In genomic region chr20:34337982-34338756, GRCh38 we compare ENCODE assay signal across 20 cellular contexts. TPM values are rescaled to one million over a fixed set of nuclear protein-coding genes. Genes with fewer than 3 reads are reported as not detected.
DNase-seq lines count a peak whose midpoint lies in the region; ATAC-seq and TF ChIP-seq lines count a peak whose summit lies in the region.
"Had no signal": no experiment of that assay in that cellular context is flagged by ENCODE, and none has a peak within 500 bp of the region (broad histone marks: within the 10 kb centered on the region; RNA-seq: fewer than 3 reads in every experiment).

No MANE protein-coding gene starts in this region.

- peak overlapping the region; percentile 43 to 91 (median 82); a peak in 21 of 22 replicates for H3K27ac ChIP-seq in BLaER1 treated with 17β-estradiol and CSF1 and Interleukin-3, amounts not matched to agents 10 nM and 100 nM
- no peak overlapping the region for H3K27ac ChIP-seq in OCI-LY3 (ENCODE audit: low read length)
- no peak overlapping the region for H3K27ac ChIP-seq in caudate nucleus (ENCODE audit: low read depth, low read length)
- H3K27ac ChIP-seq in upper lobe of left lung = no peak overlapping the region
- H3K27ac ChIP-seq: lower lobe of right lung, thoracic aorta had no signal

- no peaks in the 10 kb centered on the region for H4K20me1 ChIP-seq in BLaER1 treated with 17β-estradiol and CSF1 and Interleukin-3, amounts not matched to agents 10 nM and 100 nM
- no peaks in the 10 kb centered on the region for H4K20me1 ChIP-seq in OCI-LY3 (ENCODE audit: insufficient read depth, low read length)

- 86 to 89% methylated on average over 17 of the region's 17 CpGs for WGBS in upper lobe of left lung, 2 donors

- peaks cover 64% of the 10 kb centered on the region in 2 donors for H3K4me1 Mint-ChIP-seq in immature natural killer cell

- H3K9me3 ChIP-seq in BLaER1 treated with 17β-estradiol and CSF1 and Interleukin-3, amounts not matched to agents 10 nM and 100 nM (replicated peaks in 1 of 11) = no peaks in the 10 kb centered on the region
- no peaks in the 10 kb centered on the region for H3K9me3 ChIP-seq in OCI-LY3 (ENCODE audit: insufficient read depth, low read length)
- no peaks in the 10 kb centered on the region for H3K9me3 ChIP-seq in upper lobe of left lung
- H3K9me3 ChIP-seq: lower lobe of right lung, thoracic aorta had no signal

- peak overlapping the region; percentile 80 to 98 (median 88) for H3K4me3 Mint-ChIP-seq in immature natural killer cell
- H3K4me3 Mint-ChIP-seq: activated CD8-positive, alpha-beta T cell treated with anti-CD3 and anti-CD28 coated beads, Interleukin-2, amount 10 ng/mL, durations not matched to agents 7 days and 5 days; activated naive CD8-positive, alpha-beta T cell; nephron had no signal

- H3K9me3 Mint-ChIP-seq in immature natural killer cell = no peaks in the 10 kb centered on the region
- H3K9me3 Mint-ChIP-seq: nephron had no signal

- H2AFZ ChIP-seq in OCI-LY3 (ENCODE audit: low read depth, low read length) = peak overlapping the region; percentile 92

- H3K9ac ChIP-seq in BLaER1 treated with 17β-estradiol and CSF1 and Interleukin-3, amounts not matched to agents 10 nM and 100 nM = peak overlapping the region; percentile 41 to 79 (median 72); a peak in 21 of 22 replicates
- peak overlapping the region; percentile 56 for H3K9ac ChIP-seq in OCI-LY3 (ENCODE audit: low read length)

- ATAC-seq in GM18867 (IDR thresholded peaks at IDR 0.05; ENCODE audit: unreplicated experiment) = peak; percentile 70
- ATAC-seq in left lobe of liver = no peak
- ATAC-seq in upper lobe of left lung (ENCODE audit: low FRiP score in 2 of 2) = no peak
- ATAC-seq: activated CD8-positive, alpha-beta T cell treated with anti-CD3 and anti-CD28 coated beads, Interleukin-2, amount 10 ng/mL, durations not matched to agents 7 days and 5 days had no signal

- H3K36me3 Mint-ChIP-seq in immature natural killer cell = no peaks in the 10 kb centered on the region
- H3K36me3 Mint-ChIP-seq: activated naive CD8-positive, alpha-beta T cell had no signal

- H3K27me3 ChIP-seq in BLaER1 treated with 17β-estradiol and CSF1 and Interleukin-3, amounts not matched to agents 10 nM and 100 nM = no peaks in the 10 kb centered on the region
- H3K27me3 ChIP-seq in OCI-LY3 (ENCODE audit: low read depth, low read length) = no peaks in the 10 kb centered on the region
- no peaks in the 10 kb centered on the region for H3K27me3 ChIP-seq in upper lobe of left lung

- no peak for TF ChIP-seq EP300 in upper lobe of left lung (IDR thresholded peaks at IDR 0.05)

- peak overlapping the region; percentile 42 to 72 (median 58) for H3K4me3 ChIP-seq in BLaER1 treated with 17β-estradiol and CSF1 and Interleukin-3, amounts not matched to agents 10 nM and 100 nM
- H3K4me3 ChIP-seq in OCI-LY3 (ENCODE audit: low read length) (peak overlapping the region; percentile 77), upper lobe of left lung (no peak overlapping the region)
- H3K4me3 ChIP-seq: lower lobe of right lung, thoracic aorta had no signal

- no peaks in the 10 kb centered on the region for H3K36me3 ChIP-seq in BLaER1 treated with 17β-estradiol and CSF1 and Interleukin-3, amounts not matched to agents 10 nM and 100 nM
- H3K36me3 ChIP-seq in OCI-LY3 (replicated peaks; ENCODE audit: low read depth, low read length) (no peaks in the 10 kb centered on the region), upper lobe of left lung (no peaks in the 10 kb centered on the region)
- H3K36me3 ChIP-seq: lower lobe of right lung, thoracic aorta had no signal

- TF ChIP-seq CTCF in OCI-LY3 (IDR thresholded peaks at IDR 0.05; ENCODE audit: low read depth, low read length) (no peak), upper lobe of left lung (IDR thresholded peaks at IDR 0.05) (no peak)

- H3K4me1 ChIP-seq in BLaER1 treated with 17β-estradiol and CSF1 and Interleukin-3, amounts not matched to agents 10 nM and 100 nM = peaks cover 21 to 60% (median 35%) of the 10 kb centered on the region in 10 experiments; a peak in 19 of 20 replicates
- H3K4me1 ChIP-seq in OCI-LY3 (ENCODE audit: low read length) (peaks cover 15% of the 10 kb centered on the region), upper lobe of left lung (no peaks in the 10 kb centered on the region)
- H3K4me1 ChIP-seq: lower lobe of right lung had no signal

- H3K27me3 Mint-ChIP-seq in immature natural killer cell (ENCODE audit: low read depth in 3 of 3) = peaks cover 0 to 6% (median 3%) of the 10 kb centered on the region in 3 donors
- H3K27me3 Mint-ChIP-seq: activated naive CD8-positive, alpha-beta T cell had no signal

- H3K79me2 ChIP-seq in OCI-LY3 (ENCODE audit: low read length) = no peaks in the 10 kb centered on the region

- H3K27ac Mint-ChIP-seq in immature natural killer cell = peak overlapping the region; percentile 92 to 95 (median 93)
- H3K27ac Mint-ChIP-seq: activated CD8-positive, alpha-beta T cell treated with anti-CD3 and anti-CD28 coated beads, Interleukin-2, amount 10 ng/mL, durations not matched to agents 7 days and 5 days; activated naive CD8-positive, alpha-beta T cell; nephron had no signal

- no peak for TF ChIP-seq POLR2A in upper lobe of left lung (IDR thresholded peaks at IDR 0.05)

- H3K4me2 ChIP-seq in BLaER1 treated with 17β-estradiol and CSF1 and Interleukin-3, amounts not matched to agents 10 nM and 100 nM = peak overlapping the region; percentile 78 to 89 (median 80)
- peak overlapping the region; percentile 66 for H3K4me2 ChIP-seq in OCI-LY3 (ENCODE audit: low read length)

- DNase-seq in immature natural killer cell (peak; percentile 61 to 76 (median 69)), caudate nucleus (lab: John Stamatoyannopoulos, UW) (no peak), NCI-H1436 treated with DMSO at 0.1 percent for 48 hours (lab: John Stamatoyannopoulos, UW) (no peak), left lobe of liver (ENCODE audit: low spot score) (no peak), upper lobe of left lung (no peak)
- DNase-seq: activated CD8-positive, alpha-beta T cell treated with anti-CD3 and anti-CD28 coated beads, Interleukin-2, amount 10 ng/mL, durations not matched to agents 7 days and 5 days; central memory CD4-positive, alpha-beta T cell; DMS 273 treated with DMSO at 0.1 percent for 48 hours; foreskin melanocyte; KG1; lower lobe of right lung; NCI-H1417; NCI-H226; retina had no signal

RNA-seq across cellular contexts. Expression of gene ITCH, which starts 24.9 kb away (rescaled TPM):
- 10 to 100 TPM; 27.3 to 72.5 (median 35.7) TPM for polyA plus RNA-seq in immature natural killer cell
- total RNA-seq in left lobe of liver = 45.6 TPM
- total RNA-seq in upper lobe of left lung = 10 to 100 TPM; 26.6 to 57.2 (median 45.5) TPM

RNA-seq across cellular contexts. Expression of gene AHCY, which starts 35.0 kb away (rescaled TPM):
- polyA plus RNA-seq in immature natural killer cell = 10 to 100 TPM; 18.4 to 19.3 (median 18.5) TPM
- 115 TPM for total RNA-seq in left lobe of liver
- total RNA-seq in upper lobe of left lung = 10 to 100 TPM; 41.9 to 76.8 (median 58.6) TPM

Comparison
In these comparisons a context has a peak if more than half of its experiments do, and no peak if none do; other contexts are left out.
1. H3K27ac ChIP-seq: peak in BLaER1 treated with 17β-estradiol and CSF1 and Interleukin-3, amounts not matched to agents 10 nM and 100 nM (11 of 11); none in OCI-LY3 (single experiment), caudate nucleus (single experiment) and upper lobe of left lung (0 of 4).
2. H3K4me3 ChIP-seq: peak in BLaER1 treated with 17β-estradiol and CSF1 and Interleukin-3, amounts not matched to agents 10 nM and 100 nM (10 of 10) and OCI-LY3 (single experiment); none in upper lobe of left lung (0 of 4).
3. DNase-seq: peak in immature natural killer cell (3 of 3); none in caudate nucleus (0 of 61), NCI-H1436 treated with DMSO at 0.1 percent for 48 hours (single experiment), left lobe of liver (single experiment) and upper lobe of left lung (0 of 2).